ENCODE assay signal across 1 cellular context in genomic region chr7:124781418-124781817, GRCh38.
TF ChIP-seq lines count a peak whose summit lies in the region.

No MANE protein-coding gene starts in this region.

TF ChIP-seq in IMR-90, 13 proteins besides CTCF, POLR2A, EP300 and RAD21:
- TF ChIP-seq, protein P1, sequence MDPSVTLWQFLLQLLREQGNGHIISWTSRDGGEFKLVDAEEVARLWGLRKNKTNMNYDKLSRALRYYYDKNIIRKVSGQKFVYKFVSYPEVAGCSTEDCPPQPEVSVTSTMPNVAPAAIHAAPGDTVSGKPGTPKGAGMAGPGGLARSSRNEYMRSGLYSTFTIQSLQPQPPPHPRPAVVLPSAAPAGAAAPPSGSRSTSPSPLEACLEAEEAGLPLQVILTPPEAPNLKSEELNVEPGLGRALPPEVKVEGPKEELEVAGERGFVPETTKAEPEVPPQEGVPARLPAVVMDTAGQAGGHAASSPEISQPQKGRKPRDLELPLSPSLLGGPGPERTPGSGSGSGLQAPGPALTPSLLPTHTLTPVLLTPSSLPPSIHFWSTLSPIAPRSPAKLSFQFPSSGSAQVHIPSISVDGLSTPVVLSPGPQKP (IDR thresholded peaks at IDR 0.05; ENCODE audit: borderline replicate concordance, low read depth, low read length), result no peak
- TF ChIP-seq MAFK (IDR thresholded peaks at IDR 0.05; ENCODE audit: low read depth, low read length), result no peak
- TF ChIP-seq CHD1 (IDR thresholded peaks at IDR 0.05; ENCODE audit: low read depth, low read length), result no peak
- no peak for TF ChIP-seq SMC3 (IDR thresholded peaks at IDR 0.05; ENCODE audit: low read depth, low read length)
- no peak for TF ChIP-seq NFE2L2 (IDR thresholded peaks at IDR 0.05; ENCODE audit: low read depth, low read length)
- TF ChIP-seq FOS (IDR thresholded peaks at IDR 0.05; ENCODE audit: low read depth, low read length), result no peak
- TF ChIP-seq RCOR1 (IDR thresholded peaks at IDR 0.05; ENCODE audit: insufficient replicate concordance, low read length), result no peak
